25 cellular contexts compared by ENCODE assay signal in the genomic region with DNA sequence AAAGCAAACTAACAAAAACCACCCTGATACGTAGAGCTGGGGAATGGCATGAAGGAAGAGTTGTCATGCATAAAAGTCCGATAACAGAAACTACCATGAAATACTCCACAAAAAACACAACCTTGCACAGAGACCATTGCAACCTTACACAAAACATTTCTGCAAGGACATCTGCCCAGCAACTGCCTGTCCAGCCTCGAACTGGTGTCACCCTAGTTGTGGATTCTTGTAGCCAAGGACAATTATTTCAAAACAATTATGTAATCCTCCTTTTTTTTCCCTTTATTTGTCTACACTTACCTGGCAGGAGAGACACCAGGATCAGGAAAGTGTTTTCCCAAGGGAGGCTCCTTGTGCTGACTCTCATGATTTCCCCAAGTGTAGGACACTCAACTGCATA.
"Had no signal": no experiment of that assay in that cellular context is flagged by ENCODE, and none has a peak within 500 bp of the region (broad histone marks: within the 10 kb centered on the region; RNA-seq: fewer than 3 reads in every experiment).

No MANE protein-coding gene starts in this region.

- ATAC-seq: activated CD8-positive, alpha-beta T cell treated with anti-CD3 and anti-CD28 coated beads for 36 hours; activated naive CD8-positive, alpha-beta T cell treated with anti-CD3 and anti-CD28 coated beads, Interleukin-2, amount 50 U/mL, for 24 hours; activated T-cell treated with anti-CD3 and anti-CD28 coated beads, Interleukin-2, amount 50 U/mL, for 4 hours had no signal

- H3K27ac ChIP-seq: ascending aorta, cardiac muscle cell, VCaP had no signal

- DNase-seq: activated B cell treated with CpG ODN at 0.5 μM for 24 hours; activated CD4-positive, alpha-beta memory T cell treated with anti-CD3 and anti-CD28 coated beads for 36 hours; activated CD4-positive, alpha-beta T cell treated with anti-CD3 and anti-CD28 coated beads for 4 hours; activated CD4-positive, alpha-beta T cell treated with anti-CD3 and anti-CD28 coated beads, Interleukin-2, amount 10 ng/mL, durations not matched to agents 24 days and 14 days; activated CD4-positive, alpha-beta T cell treated with anti-CD3 and anti-CD28 coated beads, Interleukin-2, amount 50 U/mL, for 1 hour; activated CD4-positive, alpha-beta T cell treated with anti-CD3 and anti-CD28 coated beads, Interleukin-2, amount 50 U/mL, for 4 hours; activated CD4-positive, CD25-positive, alpha-beta regulatory T cell treated with anti-CD3 and anti-CD28 coated beads, Interleukin-2, amount 50 U/mL, for 72 hours; activated CD8-positive, alpha-beta memory T cell treated with anti-CD3 and anti-CD28 coated beads, Interleukin-2, amount 50 U/mL, for 4 hours; activated CD8-positive, alpha-beta T cell treated with anti-CD3 and anti-CD28 coated beads for 36 hours; activated effector memory CD4-positive, alpha-beta T cell treated with Interleukin-2 at 50 U/mL for 16 hours; activated gamma-delta T cell; activated naive CD4-positive, alpha-beta T cell treated with anti-CD3 and anti-CD28 coated beads, Interleukin-2, amount 10 ng/mL, durations not matched to agents 7 days and 5 days; activated naive CD4-positive, alpha-beta T cell treated with Interleukin-2 at 50 U/mL for 16 hours; activated naive CD8-positive, alpha-beta T cell treated with anti-CD3 and anti-CD28 coated beads, Interleukin-2, amount 10 ng/mL, durations not matched to agents 7 days and 5 days; activated naive CD8-positive, alpha-beta T cell treated with anti-CD3 and anti-CD28 coated beads, Interleukin-2, amount 50 U/mL, for 24 hours; activated T-cell treated with anti-CD3 and anti-CD28 coated beads for 4 hours; activated T-cell treated with anti-CD3 and anti-CD28 coated beads, Interleukin-2, amount 50 U/mL, for 1 hour; activated T-cell treated with anti-CD3 and anti-CD28 coated beads, Interleukin-2, amount 50 U/mL, for 4 hours; central memory CD4-positive, alpha-beta T cell; T-helper 1 cell; T-helper 2 cell; T-helper 9 cell had no signal
